8 cellular contexts compared by ENCODE assay signal in the genomic region with DNA sequence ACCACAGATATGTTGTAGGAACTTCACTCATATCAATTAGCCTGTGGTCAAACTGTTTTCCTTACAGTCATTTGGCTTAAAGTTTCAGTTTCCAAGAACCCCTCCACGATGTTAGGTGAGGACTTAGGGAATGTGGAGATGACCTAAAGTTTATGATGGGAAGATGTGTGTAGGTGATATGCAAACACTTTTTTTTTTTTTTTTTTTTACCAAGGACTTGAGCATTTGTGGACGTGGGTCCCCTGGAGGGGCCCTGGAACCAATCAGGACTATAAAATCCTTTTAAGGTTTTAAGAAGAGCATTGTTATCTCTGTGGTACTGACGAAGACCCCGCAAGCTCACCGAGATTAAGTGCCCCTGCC. TPM values are rescaled to one million over a fixed set of nuclear protein-coding genes. Genes with fewer than 3 reads are reported as not detected.
DNase-seq lines count a peak whose midpoint lies in the region; ATAC-seq and TF ChIP-seq lines count a peak whose summit lies in the region.

No MANE protein-coding gene starts in this region.

- CTCF ChIA-PET in Calu3 (lab: Charles Lee), result interaction anchor here (0.8 to 1.7 kb wide), 2 partner anchors 13 to 47 kb away, joined by 4 to 5 read pairs; no protein-coding TSS in a partner anchor

- TSS peak; percentile 97 for BruUV-seq in Calu3 (replicated peaks; lab: Mats Ljungman, UMichigan)

- peak overlapping the region; percentile 47 for H3K27ac ChIP-seq in OCI-LY1 (ENCODE audit: low read depth, low read length, poor library complexity, severe bottlenecking)
- no peak overlapping the region for H3K27ac ChIP-seq in effector memory CD4-positive, alpha-beta T cell (ENCODE audit: insufficient read depth, low read length, poor library complexity, severe bottlenecking)
- no peak overlapping the region for H3K27ac ChIP-seq in neutrophil

- ATAC-seq in HG02840 (IDR thresholded peaks at IDR 0.05; ENCODE audit: low FRiP score, unreplicated experiment) (no peak), GM21515 (IDR thresholded peaks at IDR 0.05; ENCODE audit: unreplicated experiment) (no peak)

- no peaks in the 10 kb centered on the region for H3K27me3 Mint-ChIP-seq in Calu3 (ENCODE audit: unreplicated experiment)

- H3K4me1 Mint-ChIP-seq in Calu3 (ENCODE audit: low read depth, unreplicated experiment), result peaks cover 9% of the 10 kb centered on the region

- no peaks in the 10 kb centered on the region for H4K20me1 ChIP-seq in OCI-LY1 (ENCODE audit: insufficient read depth, low read length)

- peaks cover 31% of the 10 kb centered on the region for H3K79me2 ChIP-seq in OCI-LY1 (ENCODE audit: insufficient read depth, low read length)

- no peak overlapping the region for H3K27ac Mint-ChIP-seq in Calu3 (ENCODE audit: unreplicated experiment)

- peak overlapping the region; percentile 86 for H3K4me2 ChIP-seq in OCI-LY1 (ENCODE audit: low read length)

- H3K4me1 ChIP-seq in OCI-LY1 (ENCODE audit: insufficient read depth, low read length, severe bottlenecking) (peaks cover 15% of the 10 kb centered on the region), neutrophil (ENCODE audit: control insufficient read depth in 1 of 2, insufficient read depth in 1 of 2, low read depth in 1 of 2, low read length in 1 of 2) (peaks cover 16 to 25% of the 10 kb centered on the region in 2 experiments)
- peaks cover 4% of the 10 kb centered on the region for H3K4me1 ChIP-seq in effector memory CD4-positive, alpha-beta T cell (ENCODE audit: control insufficient read depth, insufficient read depth, low read length, poor library complexity, severe bottlenecking)

- H3K9me3 ChIP-seq in OCI-LY1 (ENCODE audit: low read length) (no peaks in the 10 kb centered on the region), neutrophil (no peaks in the 10 kb centered on the region)
- no peaks in the 10 kb centered on the region for H3K9me3 ChIP-seq in effector memory CD4-positive, alpha-beta T cell (ENCODE audit: control insufficient read depth, low read length)

- no peak for DNase-seq in Calu3
- DNase-seq in effector memory CD4-positive, alpha-beta T cell, result no peak
- no peak for DNase-seq in NCI-H1417 (lab: John Stamatoyannopoulos, UW)
- DNase-seq in NCI-H2196 treated with DMSO at 0.1 percent for 48 hours (lab: John Stamatoyannopoulos, UW; ENCODE audit: unreplicated experiment), result no peak

- H3K36me3 Mint-ChIP-seq in Calu3 (ENCODE audit: insufficient read depth, unreplicated experiment), result peaks cover 28% of the 10 kb centered on the region

- H3K4me3 ChIP-seq in OCI-LY1 (ENCODE audit: low read depth, low read length, poor library complexity, severe bottlenecking) (peak overlapping the region; percentile 97), neutrophil (ENCODE audit: low read depth in 1 of 2, low read length in 1 of 2) (peak overlapping the region; percentile 46 to 60)
- H3K4me3 ChIP-seq in effector memory CD4-positive, alpha-beta T cell (ENCODE audit: insufficient read depth, low read depth, low read length, poor library complexity, severe bottlenecking), result peak overlapping the region; percentile 76

- no peaks in the 10 kb centered on the region for H3K9me2 ChIP-seq in OCI-LY1 (ENCODE audit: low read depth, low read length)

- no peaks in the 10 kb centered on the region for H3K9me3 Mint-ChIP-seq in Calu3 (ENCODE audit: low read depth, unreplicated experiment)

- TF ChIP-seq CTCF in Calu3 (IDR thresholded peaks at IDR 0.05; ENCODE audit: unreplicated experiment), result no peak
- no peak for TF ChIP-seq CTCF in OCI-LY1 (IDR thresholded peaks at IDR 0.05; ENCODE audit: low read length)
- TF ChIP-seq CTCF in neutrophil (IDR thresholded peaks at IDR 0.05), result no peak

- H2AFZ ChIP-seq in OCI-LY1 (ENCODE audit: low read length), result no peak overlapping the region

- H3K4me3 Mint-ChIP-seq in Calu3 (ENCODE audit: low read depth, unreplicated experiment), result peak overlapping the region; percentile 74

- peak overlapping the region; percentile 97 for H3K9ac ChIP-seq in OCI-LY1 (ENCODE audit: low read length)

- H3K27me3 ChIP-seq in OCI-LY1 (ENCODE audit: insufficient read depth, low read length) (no peaks in the 10 kb centered on the region), neutrophil (peaks cover 29% of the 10 kb centered on the region)
- no peaks in the 10 kb centered on the region for H3K27me3 ChIP-seq in effector memory CD4-positive, alpha-beta T cell (replicated peaks; ENCODE audit: control insufficient read depth, insufficient read depth, low read length, poor library complexity, severe bottlenecking)

- intact Hi-C loops in Calu3 (cut with micrococcal nuclease; ENCODE audit: unreplicated experiment), result no loop called here

- no peaks in the 10 kb centered on the region for H3F3A ChIP-seq in OCI-LY1 (ENCODE audit: insufficient read depth, low read length)

- H3K36me3 ChIP-seq in OCI-LY1 (ENCODE audit: insufficient read depth, low read length) (no peaks in the 10 kb centered on the region), neutrophil (no peaks in the 10 kb centered on the region)
- H3K36me3 ChIP-seq in effector memory CD4-positive, alpha-beta T cell (ENCODE audit: control insufficient read depth, insufficient read depth, low read length), result no peaks in the 10 kb centered on the region

RNA-seq across cellular contexts. Expression of a gene that starts 0.5 kb away (rescaled TPM):
- total RNA-seq in Calu3 (2022), result 37.2 and 47.8 TPM in 2 replicates
